8 cellular contexts compared by ENCODE assay signal in genomic region chr15:40770147-40770721, GRCh38. TPM values are rescaled to one million over a fixed set of nuclear protein-coding genes. Genes with fewer than 3 reads are reported as not detected.
A peak's percentile ranks its signal among the peaks of the same experiment; 100 is the strongest.
DNase-seq lines count a peak whose midpoint lies in the region; ATAC-seq, FAIRE-seq and TF ChIP-seq lines count a peak whose summit lies in the region.

No MANE protein-coding gene starts in this region.

- intact Hi-C loops in activated naive CD4-positive, alpha-beta T cell treated with anti-CD3 and anti-CD28 coated beads for 36 hours (cut with micrococcal nuclease): no loop called here
- intact Hi-C loops in upper lobe of right lung (cut with DNase I): no loop called here

- CTCF ChIA-PET in activated naive CD4-positive, alpha-beta T cell treated with anti-CD3 and anti-CD28 coated beads for 36 hours (lab: Charles Lee): interaction anchor here (0.6 to 4.6 kb wide), 5 partner anchors 12 to 330 kb away, joined by 3 to 25 read pairs (median 4); no protein-coding TSS in a partner anchor

- H3K27me3 Mint-ChIP-seq in activated naive CD4-positive, alpha-beta T cell treated with anti-CD3 and anti-CD28 coated beads for 36 hours (ENCODE audit: low read depth): no peaks in the 10 kb centered on the region
- peaks cover 2 to 4% (median 2%) of the 10 kb centered on the region in 3 donors for H3K27me3 Mint-ChIP-seq in immature natural killer cell (ENCODE audit: low read depth in 3 of 3)

- H3K36me3 ChIP-seq in upper lobe of right lung: peaks cover 42% of the 10 kb centered on the region

- TF ChIP-seq CTCF in upper lobe of right lung (IDR thresholded peaks at IDR 0.05): no peak

- H3K27ac Mint-ChIP-seq in activated naive CD4-positive, alpha-beta T cell treated with anti-CD3 and anti-CD28 coated beads for 36 hours: peak overlapping the region; percentile 87
- H3K27ac Mint-ChIP-seq in immature natural killer cell: peak overlapping the region; percentile 83 to 96 (median 86)

- no peaks in the 10 kb centered on the region for H3K9me3 ChIP-seq in upper lobe of right lung

- no peak for ATAC-seq in upper lobe of right lung

- H3K36me3 Mint-ChIP-seq in activated naive CD4-positive, alpha-beta T cell treated with anti-CD3 and anti-CD28 coated beads for 36 hours (ENCODE audit: low read depth): peaks cover 8% of the 10 kb centered on the region
- H3K36me3 Mint-ChIP-seq in immature natural killer cell: peaks cover 12 to 21% (median 13%) of the 10 kb centered on the region in 3 donors

- no peak overlapping the region for H3K4me3 ChIP-seq in upper lobe of right lung

- H3K9me3 Mint-ChIP-seq in activated naive CD4-positive, alpha-beta T cell treated with anti-CD3 and anti-CD28 coated beads for 36 hours: no peaks in the 10 kb centered on the region
- H3K9me3 Mint-ChIP-seq in immature natural killer cell: peaks cover 0 to 2% (median 0%) of the 10 kb centered on the region in 6 donors

- H3K27ac ChIP-seq in upper lobe of right lung: peak overlapping the region; percentile 44

- no peak for FAIRE-seq in frontal cortex (lab: Jason Lieb, UNC)

- peak overlapping the region; percentile 17 for H3K4me3 Mint-ChIP-seq in activated naive CD4-positive, alpha-beta T cell treated with anti-CD3 and anti-CD28 coated beads for 36 hours
- H3K4me3 Mint-ChIP-seq in immature natural killer cell: peak overlapping the region; percentile 33 to 77 (median 61)

- no peaks in the 10 kb centered on the region for H3K27me3 ChIP-seq in upper lobe of right lung

- peaks cover 35% of the 10 kb centered on the region for H3K4me1 Mint-ChIP-seq in activated naive CD4-positive, alpha-beta T cell treated with anti-CD3 and anti-CD28 coated beads for 36 hours (ENCODE audit: low read depth)
- H3K4me1 Mint-ChIP-seq in immature natural killer cell: peaks cover 45 to 48% of the 10 kb centered on the region in 2 donors

- DNase-seq in activated naive CD4-positive, alpha-beta T cell treated with anti-CD3 and anti-CD28 coated beads for 36 hours: no peak
- no peak for DNase-seq in activated naive CD4-positive, alpha-beta T cell (lab: John Stamatoyannopoulos, UW)
- peak; percentile 53 for DNase-seq in SK-N-DZ (ENCODE audit: low spot score)
- DNase-seq in immature natural killer cell: no peak
- no peak for DNase-seq in upper lobe of right lung
- DNase-seq in frontal cortex (ENCODE audit: low spot score in 2 of 2): no peak
- no peak for DNase-seq in GM19238 (ENCODE audit: insufficient read length, low spot score)
- no peak for DNase-seq in iPS-NIHi7 (ENCODE audit: extremely low spot score)

- peaks cover 29% of the 10 kb centered on the region for H3K4me1 ChIP-seq in upper lobe of right lung

RNA-seq across cellular contexts. Expression of gene C15orf62, which starts 0.5 kb away (rescaled TPM):
- total RNA-seq in activated naive CD4-positive, alpha-beta T cell treated with anti-CD3 and anti-CD28 coated beads for 36 hours: under 1 TPM; 0.10 to 0.33 TPM
- 2.1 and 2.9 TPM in 2 replicates for polyA plus RNA-seq in SK-N-DZ (2014; cell fraction: cytosol; rRNA removed)
- 1.9 and 2.4 TPM in 2 replicates for polyA plus RNA-seq in SK-N-DZ (2014; cell fraction: nucleus; rRNA removed)
- polyA plus RNA-seq in immature natural killer cell: under 1 TPM in 2 of 3 donors, not detected in 1; 0.08 to 0.12 TPM
- total RNA-seq in upper lobe of right lung (0.96 TPM), frontal cortex (not detected)

RNA-seq across cellular contexts. Expression of gene GCHFR, which starts 6.4 kb away (rescaled TPM):
- total RNA-seq in activated naive CD4-positive, alpha-beta T cell treated with anti-CD3 and anti-CD28 coated beads for 36 hours: 10 to 100 TPM; 28.1 to 32.7 TPM
- polyA plus RNA-seq in SK-N-DZ (2014; cell fraction: cytosol; rRNA removed): 182 and 219 TPM in 2 replicates
- polyA plus RNA-seq in SK-N-DZ (2014; cell fraction: nucleus; rRNA removed): 70.3 and 127 TPM in 2 replicates
- polyA plus RNA-seq in immature natural killer cell: 100 to 1,000 TPM; 183 to 303 (median 230) TPM
- total RNA-seq in upper lobe of right lung (55.2 TPM), frontal cortex (4.5 TPM)

RNA-seq across cellular contexts. Expression of gene RMDN3, which starts 15.2 kb away (rescaled TPM):
- 10 to 100 TPM; 17.8 to 19.2 TPM for total RNA-seq in activated naive CD4-positive, alpha-beta T cell treated with anti-CD3 and anti-CD28 coated beads for 36 hours
- 15.5 and 17.3 TPM in 2 replicates for polyA plus RNA-seq in SK-N-DZ (2014; cell fraction: cytosol; rRNA removed)
- polyA plus RNA-seq in SK-N-DZ (2014; cell fraction: nucleus; rRNA removed): 19.5 and 23.7 TPM in 2 replicates
- 100 to 1,000 TPM in 2 of 3 donors, 10 to 100 TPM in 1; 44.6 to 118 (median 110) TPM for polyA plus RNA-seq in immature natural killer cell
- total RNA-seq in upper lobe of right lung (77.1 TPM), frontal cortex (15.9 TPM)

RNA-seq across cellular contexts. Expression of gene ZFYVE19, which starts 36.7 kb away (rescaled TPM):
- 10 to 100 TPM; 15.4 to 17.0 TPM for total RNA-seq in activated naive CD4-positive, alpha-beta T cell treated with anti-CD3 and anti-CD28 coated beads for 36 hours
- 35.9 and 37.3 TPM in 2 replicates for polyA plus RNA-seq in SK-N-DZ (2014; cell fraction: cytosol; rRNA removed)
- 53.6 and 67.3 TPM in 2 replicates for polyA plus RNA-seq in SK-N-DZ (2014; cell fraction: nucleus; rRNA removed)
- 10 to 100 TPM; 12.8 to 22.0 (median 20.9) TPM for polyA plus RNA-seq in immature natural killer cell
- total RNA-seq in upper lobe of right lung (26.7 TPM), frontal cortex (18.8 TPM)

RNA-seq across cellular contexts. Expression of gene DNAJC17, which starts 37.0 kb away (rescaled TPM):
- total RNA-seq in activated naive CD4-positive, alpha-beta T cell treated with anti-CD3 and anti-CD28 coated beads for 36 hours: 10 to 100 TPM; 25.9 to 28.1 TPM
- 67.8 and 69.3 TPM in 2 replicates for polyA plus RNA-seq in SK-N-DZ (2014; cell fraction: cytosol; rRNA removed)
- 37.5 and 67.9 TPM in 2 replicates for polyA plus RNA-seq in SK-N-DZ (2014; cell fraction: nucleus; rRNA removed)
- polyA plus RNA-seq in immature natural killer cell: 10 to 100 TPM; 25.6 to 62.8 (median 34.7) TPM
- total RNA-seq in upper lobe of right lung (30.7 TPM), frontal cortex (15.5 TPM)
